8 cellular contexts compared by ENCODE assay signal in genomic region chr9:137199411-137200121, GRCh38. TPM values are rescaled to one million over a fixed set of nuclear protein-coding genes. Genes with fewer than 3 reads are reported as not detected.
DNase-seq lines count a peak whose midpoint lies in the region; ATAC-seq, FAIRE-seq and TF ChIP-seq lines count a peak whose summit lies in the region.

No MANE protein-coding gene starts in this region.

- in situ Hi-C loops in GM13977 (cut with MboI; ENCODE audit: low pct_unique_long_range_greater_than_20kb, low sequenced_read_pairs, unreplicated experiment), result no loop called here

- DNase-seq in left ventricle myocardium inferior (no peak), Right ventricle myocardium inferior (ENCODE audit: missing footprints) (no peak), astrocyte of the hippocampus (ENCODE audit: low read depth, low spot score) (peak; percentile 52), right lobe of liver (no peak), upper lobe of right lung (no peak), urothelium cell line (ENCODE audit: low spot score) (no peak), NCI-H1436 treated with DMSO at 0.1 percent for 48 hours (lab: John Stamatoyannopoulos, UW) (no peak), GM13977 (ENCODE audit: low spot score) (no peak)

- H3K9me3 ChIP-seq in left ventricle myocardium inferior (replicated peaks) (no peaks in the 10 kb centered on the region), right lobe of liver (no peaks in the 10 kb centered on the region), upper lobe of right lung (no peaks in the 10 kb centered on the region)

- no peak for TF ChIP-seq POLR2A in right lobe of liver (IDR thresholded peaks at IDR 0.05)

- intact Hi-C loops in left ventricle myocardium inferior (cut with micrococcal nuclease), result no loop called here
- intact Hi-C loops in Right ventricle myocardium inferior (cut with DNase I), result no loop called here
- intact Hi-C loops in right lobe of liver (cut with DNase I), result no loop called here
- intact Hi-C loops in upper lobe of right lung (cut with DNase I), result no loop called here

- 9% methylated on average over 8 of the region's 51 CpGs for WGBS in right lobe of liver (ENCODE audit: insufficient coverage, low coverage, low lambda C conversion rate, missing lambda C conversion rate)

- H3K36me3 ChIP-seq in left ventricle myocardium inferior (no peaks in the 10 kb centered on the region), right lobe of liver (no peaks in the 10 kb centered on the region), upper lobe of right lung (no peaks in the 10 kb centered on the region)

- no peaks in the 10 kb centered on the region for H3K27me3 ChIP-seq in left ventricle myocardium inferior (ENCODE audit: low read depth)
- H3K27me3 ChIP-seq in right lobe of liver, result no peaks in the 10 kb centered on the region
- H3K27me3 ChIP-seq in upper lobe of right lung, result no peaks in the 10 kb centered on the region

- no peak for FAIRE-seq in urothelium cell line (lab: Jason Lieb, UNC)

- peak overlapping the region; percentile 92 for H3K27ac ChIP-seq in left ventricle myocardium inferior (replicated peaks)
- peak overlapping the region; percentile 56 to 71 (median 60) for H3K27ac ChIP-seq in right lobe of liver
- peak overlapping the region; percentile 68 for H3K27ac ChIP-seq in upper lobe of right lung

- H3K4me1 ChIP-seq in left ventricle myocardium inferior (peaks cover 91% of the 10 kb centered on the region), right lobe of liver (peaks cover 0 to 79% (median 30%) of the 10 kb centered on the region in 4 donors), upper lobe of right lung (peaks cover 54% of the 10 kb centered on the region)

- peak overlapping the region; percentile 83 for H3K4me3 ChIP-seq in left ventricle myocardium inferior
- peak overlapping the region; percentile 54 to 73 (median 57) for H3K4me3 ChIP-seq in right lobe of liver
- H3K4me3 ChIP-seq in upper lobe of right lung, result peak overlapping the region; percentile 55

- ATAC-seq in Right ventricle myocardium inferior, result no peak
- no peak for ATAC-seq in right lobe of liver
- no peak for ATAC-seq in upper lobe of right lung

- TF ChIP-seq CTCF in left ventricle myocardium inferior (IDR thresholded peaks at IDR 0.05; ENCODE audit: borderline replicate concordance) (no peak), right lobe of liver (IDR thresholded peaks at IDR 0.05) (no peak), upper lobe of right lung (IDR thresholded peaks at IDR 0.05) (no peak), GM13977 (IDR thresholded peaks at IDR 0.05; ENCODE audit: extremely low read depth, insufficient read depth, missing control alignments) (no peak)

RNA-seq across cellular contexts. Expression of gene TPRN, which starts 1.0 kb away (rescaled TPM):
- total RNA-seq in left ventricle myocardium inferior (18.0 TPM), Right ventricle myocardium inferior (27.9 TPM), right lobe of liver (10 to 100 TPM; 12.1 to 28.9 (median 18.1) TPM), upper lobe of right lung (22.3 TPM)

RNA-seq across cellular contexts. Expression of gene TMEM203, which starts 5.9 kb away (rescaled TPM):
- total RNA-seq in left ventricle myocardium inferior, result 47.6 TPM
- total RNA-seq in Right ventricle myocardium inferior, result 44.6 TPM
- 10 to 100 TPM; 17.7 to 28.0 (median 23.9) TPM for total RNA-seq in right lobe of liver
- 28.7 TPM for total RNA-seq in upper lobe of right lung

RNA-seq across cellular contexts. Expression of gene NDOR1, which starts 5.9 kb away (rescaled TPM):
- total RNA-seq in left ventricle myocardium inferior (6.5 TPM), Right ventricle myocardium inferior (5.9 TPM), right lobe of liver (1 to 10 TPM; 4.7 to 9.6 (median 7.4) TPM), upper lobe of right lung (16.7 TPM)

RNA-seq across cellular contexts. Expression of gene SSNA1, which starts 11.1 kb away (rescaled TPM):
- 72.3 TPM for total RNA-seq in left ventricle myocardium inferior
- 70.7 TPM for total RNA-seq in Right ventricle myocardium inferior
- total RNA-seq in right lobe of liver, result 10 to 100 TPM; 21.5 to 53.3 (median 25.5) TPM
- 55.5 TPM for total RNA-seq in upper lobe of right lung

RNA-seq across cellular contexts. Expression of gene ANAPC2, which starts 11.2 kb away (rescaled TPM):
- total RNA-seq in left ventricle myocardium inferior (34.7 TPM), Right ventricle myocardium inferior (35.0 TPM), right lobe of liver (10 to 100 TPM; 16.1 to 36.5 (median 27.9) TPM), upper lobe of right lung (51.4 TPM)
